ENCODE assay signal across 26 cellular contexts in genomic region chr3:54709785-54710184, GRCh38.
"Had no signal": no experiment of that assay in that cellular context is flagged by ENCODE, and none has a peak within 500 bp of the region (broad histone marks: within the 10 kb centered on the region; RNA-seq: fewer than 3 reads in every experiment).

No MANE protein-coding gene starts in this region.

- H3K27ac ChIP-seq: HL-60, SJSA1, SK-N-MC had no signal

- DNase-seq: IMR-90, Karpas-422, KG1, MG63, NCI-H1092, NCI-H1105 treated with DMSO at 0.1 percent for 48 hours, NCI-H1417 treated with DMSO at 0.1 percent for 48 hours, NCI-H146, NCI-H1694 treated with DMSO at 0.1 percent for 48 hours, NCI-H2081 treated with DMSO at 0.1 percent for 48 hours, NCI-H2171, NCI-H226, NCI-H446, NCI-H510A, NCI-H524 treated with DMSO at 0.1 percent for 48 hours, NCI-H69, NCI-H774, Right ventricle myocardium superior, RPMI8226, SIG-M5 had no signal

- H3K27me3 ChIP-seq: MG63, SJSA1 had no signal

- H3K4me3 ChIP-seq: MG63, SJSA1, SK-N-MC had no signal

- H3K9me3 ChIP-seq: MG63, SJSA1 had no signal

- FAIRE-seq: HepG2, HTR-8/SVneo, RCC 7860 had no signal

- H3K36me3 ChIP-seq: MG63, SJSA1 had no signal

- ATAC-seq: HepG2 had no signal

- H3K4me1 ChIP-seq: SJSA1 had no signal
